ENCODE assay signal across 24 cellular contexts in genomic region chr10:113431807-113432206, GRCh38.
"Had no signal": no experiment of that assay in that cellular context is flagged by ENCODE, and none has a peak within 500 bp of the region (broad histone marks: within the 10 kb centered on the region; RNA-seq: fewer than 3 reads in every experiment).

No MANE protein-coding gene starts in this region.

- ATAC-seq: heart right ventricle; left colon; lower lobe of right lung; naive thymus-derived CD8-positive, alpha-beta T cell; pancreas; sciatic nerve; stimulated activated naive CD8-positive, alpha-beta T cell treated with anti-CD3 and anti-CD28 coated beads, Interleukin-15, amount 100 ng/mL, for 72 hours; upper lobe of right lung had no signal

- DNase-seq: dermis blood vessel endothelial cell; effector memory CD4-positive, alpha-beta T cell; foreskin melanocyte; glutamatergic neuron; heart right ventricle; hypothalamus; immature natural killer cell; islet precursor cell; kidney glomerular epithelial cell; left colon; left ventricle myocardium inferior; lower lobe of right lung; naive thymus-derived CD8-positive, alpha-beta T cell; pancreas; stimulated activated CD4-positive, alpha-beta T cell treated with anti-CD3 and anti-CD28 coated beads, Interleukin-12 subunit alpha, Interleukin-12 subunit beta, amount 100 ng/mL, for 4 hours; stimulated activated CD4-positive, alpha-beta T cell treated with anti-CD3 and anti-CD28 coated beads, Interleukin-1b, Interleukin-23, amount 100 ng/mL, for 48 hours; stimulated activated CD4-positive, alpha-beta T cell treated with anti-CD3 and anti-CD28 coated beads, Interleukin-4, amount 100 ng/mL, for 1 hour; stimulated activated CD8-positive, alpha-beta memory T cell treated with anti-CD3 and anti-CD28 coated beads, Interleukin-4, amount 100 ng/mL, for 48 hours; stimulated activated naive CD4-positive, alpha-beta T cell; stimulated activated naive CD8-positive, alpha-beta T cell treated with anti-CD3 and anti-CD28 coated beads, Interleukin-15, amount 100 ng/mL, for 72 hours; transverse colon; upper lobe of right lung; uterus had no signal
